12 cellular contexts compared by ENCODE assay signal in the genomic region with DNA sequence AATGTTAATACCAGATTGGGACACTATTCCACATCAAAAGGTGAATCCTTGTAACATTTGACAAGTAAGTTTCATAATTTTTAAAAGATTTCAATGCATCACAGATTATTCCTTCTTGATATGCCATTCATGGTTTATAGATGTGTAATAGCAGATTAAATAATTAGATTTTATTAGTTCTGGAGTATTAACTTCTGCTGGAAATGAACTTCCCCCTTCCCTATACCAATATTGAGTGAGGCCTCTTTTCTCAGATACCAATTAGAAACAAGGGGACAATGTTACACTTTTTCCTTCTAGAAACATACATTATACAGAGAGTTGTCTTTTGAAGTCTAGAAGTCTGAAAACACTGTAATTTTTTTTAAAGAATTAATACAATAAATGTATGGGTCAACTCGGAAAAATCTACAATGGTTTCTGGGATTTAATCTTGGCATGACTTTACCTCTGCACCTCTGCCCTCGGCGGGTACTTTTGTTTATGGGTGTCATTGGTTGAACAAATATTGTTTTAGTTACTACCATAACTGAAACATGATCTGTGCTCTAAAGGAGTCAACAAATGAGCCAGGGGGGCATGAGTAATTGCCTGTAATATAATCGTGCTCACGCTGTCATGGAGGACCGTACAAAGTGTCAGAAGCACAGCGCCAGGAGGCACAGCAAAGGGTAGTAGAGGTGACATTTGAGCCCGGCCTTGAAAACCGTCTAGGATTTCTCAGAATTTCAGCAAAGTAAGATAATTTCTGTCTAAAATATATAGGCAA. TPM values are rescaled to one million over a fixed set of nuclear protein-coding genes. Genes with fewer than 3 reads are reported as not detected.
DNase-seq lines count a peak whose midpoint lies in the region; ATAC-seq and TF ChIP-seq lines count a peak whose summit lies in the region.
"Had no signal": no experiment of that assay in that cellular context is flagged by ENCODE, and none has a peak within 500 bp of the region (broad histone marks: within the 10 kb centered on the region; RNA-seq: fewer than 3 reads in every experiment).

No MANE protein-coding gene starts in this region.

- no peaks in the 10 kb centered on the region for H3K9me3 Mint-ChIP-seq in HFFc6
- H3K9me3 Mint-ChIP-seq: CD8-positive, alpha-beta memory T cell had no signal

- DNase-seq in DMS153 treated with DMSO at 0.1 percent for 48 hours (lab: John Stamatoyannopoulos, UW; ENCODE audit: unreplicated experiment) (peak; percentile 34), NCI-H1092 (lab: John Stamatoyannopoulos, UW) (peak; percentile 81), NCI-H526 treated with DMSO at 0.1 percent for 48 hours (lab: John Stamatoyannopoulos, UW) (peak; percentile 53), foreskin fibroblast (peak; percentile 8 to 33), KG1 (lab: John Stamatoyannopoulos, UW) (no peak), HFFc6 (no peak), ACHN (no peak)
- DNase-seq: CD8-positive, alpha-beta memory T cell; NCI-H524 treated with DMSO at 0.1 percent for 48 hours had no signal

- no peak overlapping the region for H3K27ac Mint-ChIP-seq in HFFc6

- H3K4me3 ChIP-seq in foreskin fibroblast (ENCODE audit: low read depth in 1 of 2, low read length in 2 of 2): no peak overlapping the region
- H3K4me3 ChIP-seq: right atrium auricular region, tibial nerve had no signal

- no peaks in the 10 kb centered on the region for H3K27me3 Mint-ChIP-seq in HFFc6 (ENCODE audit: insufficient read depth)
- H3K27me3 Mint-ChIP-seq: CD8-positive, alpha-beta memory T cell had no signal

- in situ Hi-C loops in ACHN (cut with HindIII; ENCODE audit: low pct_ligation_motif_present, low pct_unique_long_range_greater_than_20kb, low sequenced_read_pairs): loop anchor here (25.0 kb wide), 1 partner anchor 122 kb away; the partner anchor contains the start of gene RHOT1

- H3K36me3 Mint-ChIP-seq in HFFc6 (ENCODE audit: low read depth): no peaks in the 10 kb centered on the region

- no peak for TF ChIP-seq CTCF in foreskin fibroblast (IDR thresholded peaks at IDR 0.05; ENCODE audit: low read depth, low read length)
- TF ChIP-seq CTCF in HFFc6 (IDR thresholded peaks at IDR 0.05): no peak

- no peak overlapping the region for H3K4me3 Mint-ChIP-seq in HFFc6

- ATAC-seq in HG03469 (IDR thresholded peaks at IDR 0.05; ENCODE audit: unreplicated experiment): no peak

- H3K4me1 Mint-ChIP-seq in HFFc6 (ENCODE audit: low read depth): peaks cover 15% of the 10 kb centered on the region; the same call in 1 of the 2 replicates

RNA-seq across cellular contexts. Expression of gene LRRC37B, which starts 8.2 kb away (rescaled TPM):
- 1 to 10 TPM; 5.3 to 8.7 (median 6.6) TPM for total RNA-seq in HFFc6 (2021; fragmentation: NEBNext Ultra II Directional; extraction: Animal tissue kit (Norgen Biotek cat#: 25700))

Comparison
In these comparisons a context has a peak if more than half of its experiments do, and no peak if none do; other contexts are left out.
1. DNase-seq: peak in DMS153 treated with DMSO at 0.1 percent for 48 hours (single experiment), NCI-H1092 (single experiment), NCI-H526 treated with DMSO at 0.1 percent for 48 hours (single experiment) and foreskin fibroblast (2 of 2); none in KG1 (single experiment), HFFc6 (single experiment) and ACHN (single experiment).